31 cellular contexts compared by ENCODE assay signal in the genomic region with DNA sequence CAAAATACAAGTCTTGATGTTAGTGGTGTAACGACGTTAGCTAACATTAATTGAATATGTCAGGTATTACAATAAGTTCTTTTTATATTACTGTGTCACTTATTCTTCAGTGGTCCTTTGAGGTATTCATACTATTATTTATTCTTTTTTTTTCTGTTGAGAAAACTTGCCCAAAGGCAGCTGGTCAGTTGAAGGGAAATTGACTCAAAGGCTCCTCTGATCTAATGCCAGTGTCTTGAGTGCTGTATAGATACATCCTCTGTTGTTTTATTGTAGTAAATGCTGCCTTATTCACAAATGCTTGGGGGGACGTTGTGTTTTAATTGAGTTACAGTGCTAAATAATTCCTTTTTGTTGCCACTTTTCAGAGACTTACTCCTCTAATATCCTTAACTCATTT.
"Had no signal": no experiment of that assay in that cellular context is flagged by ENCODE, and none has a peak within 500 bp of the region (broad histone marks: within the 10 kb centered on the region; RNA-seq: fewer than 3 reads in every experiment).

No MANE protein-coding gene starts in this region.

- H3K4me3 ChIP-seq: adrenal gland, body of pancreas, breast epithelium had no signal

- H3K27me3 ChIP-seq: adrenal gland, body of pancreas, brain microvascular endothelial cell, breast epithelium had no signal

- H3K27ac ChIP-seq: adrenal gland, body of pancreas, brain microvascular endothelial cell, breast epithelium, VCaP had no signal

- ATAC-seq: activated CD8-positive, alpha-beta T cell treated with anti-CD3 and anti-CD28 coated beads for 36 hours; activated naive CD4-positive, alpha-beta T cell treated with anti-CD3 and anti-CD28 coated beads, Interleukin-2, amount 50 U/mL, for 72 hours; activated T-cell treated with anti-CD3 and anti-CD28 coated beads, Interleukin-2, amount 50 U/mL, for 4 hours; activated T-cell treated with anti-CD3 and anti-CD28 coated beads, Interleukin-2, amount 50 U/mL, for 72 hours; activated T-helper 17 cell treated with anti-CD3 and anti-CD28 coated beads, Interleukin-2, amount 50 U/mL, for 72 hours; body of pancreas had no signal

- H3K9me3 ChIP-seq: adrenal gland, body of pancreas, breast epithelium had no signal

- DNase-seq: activated B cell treated with CpG ODN at 0.5 μM for 24 hours; activated CD4-positive, alpha-beta memory T cell treated with anti-CD3 and anti-CD28 coated beads for 36 hours; activated CD4-positive, alpha-beta T cell treated with anti-CD3 and anti-CD28 coated beads for 4 hours; activated CD4-positive, alpha-beta T cell treated with anti-CD3 and anti-CD28 coated beads, Interleukin-2, amount 10 ng/mL, durations not matched to agents 24 days and 14 days; activated CD4-positive, alpha-beta T cell treated with anti-CD3 and anti-CD28 coated beads, Interleukin-2, amount 50 U/mL, for 1 hour; activated CD4-positive, alpha-beta T cell treated with anti-CD3 and anti-CD28 coated beads, Interleukin-2, amount 50 U/mL, for 4 hours; activated CD4-positive, CD25-positive, alpha-beta regulatory T cell treated with anti-CD3 and anti-CD28 coated beads, Interleukin-2, amount 50 U/mL, for 72 hours; activated CD8-positive, alpha-beta memory T cell treated with anti-CD3 and anti-CD28 coated beads, Interleukin-2, amount 50 U/mL, for 4 hours; activated CD8-positive, alpha-beta T cell treated with anti-CD3 and anti-CD28 coated beads for 36 hours; activated effector memory CD4-positive, alpha-beta T cell treated with anti-CD3 and anti-CD28 coated beads, Interleukin-2, amount 50 U/mL, for 16 hours; activated gamma-delta T cell treated with Interleukin-2 at 50 U/mL for 16 hours; activated naive CD4-positive, alpha-beta T cell; activated naive CD4-positive, alpha-beta T cell treated with anti-CD3 and anti-CD28 coated beads for 36 hours; activated naive CD4-positive, alpha-beta T cell treated with anti-CD3 and anti-CD28 coated beads, Interleukin-2, amount 50 U/mL, for 16 hours; activated naive CD8-positive, alpha-beta T cell treated with anti-CD3 and anti-CD28 coated beads for 36 hours; activated T-cell treated with anti-CD3 and anti-CD28 coated beads for 4 hours; activated T-cell treated with anti-CD3 and anti-CD28 coated beads, Interleukin-2, amount 50 U/mL, for 1 hour; activated T-cell treated with anti-CD3 and anti-CD28 coated beads, Interleukin-2, amount 50 U/mL, for 4 hours; activated T-cell treated with anti-CD3 and anti-CD28 coated beads, Interleukin-2, amount 50 U/mL, for 72 hours; adrenal gland; amniotic stem cell; aorta; body of pancreas; brain microvascular endothelial cell; central memory CD4-positive, alpha-beta T cell; T-helper 2 cell; T-helper 9 cell had no signal

- H3K36me3 ChIP-seq: adrenal gland, breast epithelium had no signal

- H3K4me1 ChIP-seq: adrenal gland, body of pancreas, breast epithelium had no signal
